11 cellular contexts compared by ENCODE assay signal in the genomic region with DNA sequence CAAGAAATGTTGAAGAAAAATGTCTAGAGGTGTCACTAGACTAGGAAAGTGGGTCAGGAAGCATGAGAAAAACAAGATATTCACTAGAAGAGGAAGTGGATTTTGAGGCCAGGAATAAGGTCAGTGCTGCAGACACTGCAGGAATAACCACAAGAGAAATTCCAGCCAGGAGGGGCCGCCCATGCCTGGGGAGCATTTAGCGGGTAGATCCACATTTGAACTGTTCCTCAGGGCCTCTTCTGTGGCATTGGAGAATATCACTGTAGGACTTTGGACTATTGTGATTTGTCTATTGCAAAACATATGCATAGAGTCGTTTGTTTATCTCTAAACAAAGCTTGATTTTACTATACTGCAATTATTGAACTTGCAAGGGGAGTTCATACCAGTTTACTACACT. TPM values are rescaled to one million over a fixed set of nuclear protein-coding genes. Genes with fewer than 3 reads are reported as not detected.
DNase-seq lines count a peak whose midpoint lies in the region; TF ChIP-seq lines count a peak whose summit lies in the region.
"Had no signal": no experiment of that assay in that cellular context is flagged by ENCODE, and none has a peak within 500 bp of the region (broad histone marks: within the 10 kb centered on the region; RNA-seq: fewer than 3 reads in every experiment).

No MANE protein-coding gene starts in this region.

- H3K36me3 Mint-ChIP-seq in osteocyte (ENCODE audit: unreplicated experiment): no peaks in the 10 kb centered on the region
- H3K36me3 Mint-ChIP-seq: CD4-positive, alpha-beta memory T cell had no signal

- no peak overlapping the region for H3K27ac ChIP-seq in caudate nucleus (ENCODE audit: low read depth, low read length)

- H3K27ac Mint-ChIP-seq in osteocyte (ENCODE audit: unreplicated experiment): peak overlapping the region; percentile 55
- H3K27ac Mint-ChIP-seq: CD4-positive, alpha-beta memory T cell had no signal

- H3K9me3 Mint-ChIP-seq in osteocyte (ENCODE audit: unreplicated experiment): no peaks in the 10 kb centered on the region

- in situ Hi-C loops in SK-MEL-5 (cut with HindIII; ENCODE audit: low pct_unique_long_range_greater_than_20kb, low sequenced_read_pairs): no loop called here

- no peak overlapping the region for H3K4me3 ChIP-seq in fibroblast of the aortic adventitia (ENCODE audit: low read depth, low read length)
- H3K4me3 ChIP-seq: dorsolateral prefrontal cortex had no signal

- intact Hi-C loops in posterior vena cava (cut with DNase I): no loop called here

- H3K4me3 Mint-ChIP-seq in osteocyte (ENCODE audit: unreplicated experiment): no peak overlapping the region
- H3K4me3 Mint-ChIP-seq: CD4-positive, alpha-beta memory T cell had no signal

- H3K4me1 Mint-ChIP-seq in osteocyte (ENCODE audit: unreplicated experiment): peaks cover 29% of the 10 kb centered on the region

- TF ChIP-seq CTCF in fibroblast of the aortic adventitia (IDR thresholded peaks at IDR 0.05; ENCODE audit: insufficient read depth, low read length) (no peak), osteocyte (IDR thresholded peaks at IDR 0.05) (peak; percentile 34)

- H3K27me3 Mint-ChIP-seq in osteocyte (ENCODE audit: unreplicated experiment): no peaks in the 10 kb centered on the region

- peak; percentile 35 for DNase-seq in EH (ENCODE audit: low read depth)
- peak; percentile 94 for DNase-seq in SK-MEL-5 (ENCODE audit: low read depth, low spot score)
- peak; percentile 12 for DNase-seq in fibroblast of the aortic adventitia (ENCODE audit: low read depth)
- DNase-seq in osteocyte (ENCODE audit: extremely low spot score, unreplicated experiment): no peak
- DNase-seq in NCI-H510A (lab: John Stamatoyannopoulos, UW): no peak
- no peak for DNase-seq in posterior vena cava (ENCODE audit: low spot score)
- DNase-seq in caudate nucleus (lab: John Stamatoyannopoulos, UW): no peak
- no peak for DNase-seq in GM19240 (ENCODE audit: insufficient read length, low spot score)
- DNase-seq: CD4-positive, alpha-beta memory T cell; dorsolateral prefrontal cortex; NCI-H1092 treated with DMSO at 0.1 percent for 48 hours had no signal

RNA-seq across cellular contexts. Expression of gene CCDC28A, which starts 49.6 kb away (rescaled TPM):
- 25.8 and 27.9 TPM in 2 replicates for total RNA-seq in SK-MEL-5 (2014; rRNA removed; shearing (Covaris generic))
- 18.6 and 26.0 TPM in 2 replicates for polyA plus RNA-seq in SK-MEL-5 (2015; cell fraction: cytosol; rRNA removed)
- polyA plus RNA-seq in SK-MEL-5 (2015; cell fraction: nucleus; rRNA removed): 8.3 and 10.0 TPM in 2 replicates
- total RNA-seq in fibroblast of the aortic adventitia (ENCODE audit: low replicate concordance) (8.9 and 11.7 TPM in 2 replicates), osteocyte (11.7 and 12.9 TPM in 2 replicates), posterior vena cava (1 to 10 TPM; 6.8 to 9.6 TPM)

Comparison
In these comparisons a context has a peak if more than half of its experiments do, and no peak if none do; other contexts are left out.
1. DNase-seq: peak in EH (single experiment), SK-MEL-5 (single experiment) and fibroblast of the aortic adventitia (single experiment); none in osteocyte (single experiment), NCI-H510A (single experiment), posterior vena cava (single experiment), caudate nucleus (0 of 61) and GM19240 (single experiment).